Comparison of ENCODE assay signal across 33 cellular contexts in the genomic region with DNA sequence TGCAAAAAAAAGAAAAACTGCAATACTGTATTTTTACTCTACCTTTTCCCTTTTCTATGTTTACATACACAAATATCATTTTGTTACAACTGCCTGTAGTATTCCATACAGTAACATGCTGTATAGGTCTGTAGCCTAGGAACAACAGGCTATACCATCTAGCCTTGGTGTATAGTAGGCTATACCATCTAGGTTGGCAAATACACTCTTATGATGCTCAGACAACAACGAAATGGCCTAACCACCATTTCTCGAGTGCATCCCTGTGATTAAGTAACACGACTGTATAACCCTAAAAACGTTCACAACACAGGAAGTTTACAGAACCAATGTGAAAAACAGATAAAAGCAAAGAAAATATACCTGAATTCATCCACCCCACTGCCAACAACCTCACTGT.
"Had no signal": no experiment of that assay in that cellular context is flagged by ENCODE, and none has a peak within 500 bp of the region (broad histone marks: within the 10 kb centered on the region; RNA-seq: fewer than 3 reads in every experiment).

No MANE protein-coding gene starts in this region.

- H3K27me3 ChIP-seq: adrenal gland, body of pancreas, esophagus squamous epithelium, gastroesophageal sphincter had no signal

- H3K4me3 ChIP-seq: adrenal gland, body of pancreas, esophagus squamous epithelium, gastroesophageal sphincter had no signal

- DNase-seq: activated CD4-positive, alpha-beta memory T cell treated with anti-CD3 and anti-CD28 coated beads for 36 hours; activated CD4-positive, alpha-beta T cell treated with anti-CD3 and anti-CD28 coated beads for 36 hours; activated CD4-positive, alpha-beta T cell treated with anti-CD3 and anti-CD28 coated beads, Interleukin-2, amount 10 ng/mL, durations not matched to agents 24 days and 14 days; activated CD4-positive, CD25-positive, alpha-beta regulatory T cell; activated CD4-positive, CD25-positive, alpha-beta regulatory T cell treated with anti-CD3 and anti-CD28 coated beads, Interleukin-2, amount 50 U/mL, for 72 hours; activated CD8-positive, alpha-beta memory T cell treated with anti-CD3 and anti-CD28 coated beads, Interleukin-2, amount 10 ng/mL, durations not matched to agents 7 days and 5 days; activated CD8-positive, alpha-beta memory T cell treated with anti-CD3 and anti-CD28 coated beads, Interleukin-2, amount 50 U/mL, for 4 hours; activated CD8-positive, alpha-beta T cell treated with anti-CD3 and anti-CD28 coated beads, Interleukin-2, amount 10 ng/mL, durations not matched to agents 7 days and 5 days; activated effector memory CD4-positive, alpha-beta T cell treated with anti-CD3 and anti-CD28 coated beads, Interleukin-2, amount 50 U/mL, for 16 hours; activated naive CD4-positive, alpha-beta T cell treated with anti-CD3 and anti-CD28 coated beads for 36 hours; activated naive CD8-positive, alpha-beta T cell treated with anti-CD3 and anti-CD28 coated beads for 36 hours; activated naive CD8-positive, alpha-beta T cell treated with anti-CD3 and anti-CD28 coated beads, Interleukin-2, amount 50 U/mL, for 24 hours; activated T-cell treated with anti-CD3 and anti-CD28 coated beads, Interleukin-2, amount 50 U/mL, for 1 hour; activated T-cell treated with anti-CD3 and anti-CD28 coated beads, Interleukin-2, amount 50 U/mL, for 48 hours; adrenal gland; amygdala; aorta; body of pancreas; cortex of kidney; dermis blood vessel endothelial cell; effector CD4-positive, alpha-beta T cell; effector memory CD8-positive, alpha-beta T cell; esophagus squamous epithelium; foreskin melanocyte; T-helper 2 cell had no signal

- H3K27ac ChIP-seq: adrenal gland, body of pancreas, epithelial cell of prostate, esophagus squamous epithelium, gastroesophageal sphincter had no signal

- FAIRE-seq: colon, endometrium, endothelial cell of umbilical vein had no signal

- H3K4me3 Mint-ChIP-seq: activated CD4-positive, alpha-beta memory T cell treated with anti-CD3 and anti-CD28 coated beads for 36 hours; activated CD4-positive, alpha-beta T cell treated with anti-CD3 and anti-CD28 coated beads for 36 hours; activated CD4-positive, alpha-beta T cell treated with anti-CD3 and anti-CD28 coated beads, Interleukin-2, amount 10 ng/mL, durations not matched to agents 24 days and 14 days; activated CD8-positive, alpha-beta memory T cell treated with anti-CD3 and anti-CD28 coated beads, Interleukin-2, amount 10 ng/mL, durations not matched to agents 7 days and 5 days; activated CD8-positive, alpha-beta T cell treated with anti-CD3 and anti-CD28 coated beads, Interleukin-2, amount 10 ng/mL, durations not matched to agents 7 days and 5 days; activated naive CD4-positive, alpha-beta T cell treated with anti-CD3 and anti-CD28 coated beads for 36 hours; activated naive CD4-positive, alpha-beta T cell treated with anti-CD3 and anti-CD28 coated beads, Interleukin-2, amount 50 U/mL, for 24 hours; activated naive CD8-positive, alpha-beta T cell treated with anti-CD3 and anti-CD28 coated beads for 36 hours; activated naive CD8-positive, alpha-beta T cell treated with anti-CD3 and anti-CD28 coated beads, Interleukin-2, amount 50 U/mL, for 24 hours; activated T-helper 1 cell treated with anti-CD3 and anti-CD28 coated beads, Interleukin-12 subunit alpha, Interleukin-12 subunit beta, Interleukin-2, Interleukin-4 antibody, amounts not matched to agents 30 ng/mL and 10 ng/mL and 1 ng/mL, durations not matched to agents 14 hours and 24 hours and 36 hours; effector memory CD8-positive, alpha-beta T cell had no signal

- H3K4me1 ChIP-seq: body of pancreas, esophagus squamous epithelium, gastroesophageal sphincter had no signal

- H3K9me3 Mint-ChIP-seq: activated CD4-positive, alpha-beta memory T cell treated with anti-CD3 and anti-CD28 coated beads for 36 hours; activated CD4-positive, alpha-beta T cell treated with anti-CD3 and anti-CD28 coated beads, Interleukin-2, amount 10 ng/mL, durations not matched to agents 24 days and 14 days; activated naive CD4-positive, alpha-beta T cell treated with anti-CD3 and anti-CD28 coated beads for 36 hours; activated naive CD8-positive, alpha-beta T cell treated with anti-CD3 and anti-CD28 coated beads for 36 hours; activated naive CD8-positive, alpha-beta T cell treated with anti-CD3 and anti-CD28 coated beads, Interleukin-2, amount 50 U/mL, for 24 hours; activated T-helper 1 cell treated with anti-CD3 and anti-CD28 coated beads, Interleukin-12 subunit alpha, Interleukin-12 subunit beta, Interleukin-2, Interleukin-4 antibody, amounts not matched to agents 30 ng/mL and 10 ng/mL and 1 ng/mL, durations not matched to agents 14 hours and 24 hours and 36 hours; activated T-helper 2 cell treated with anti-CD3 and anti-CD28 coated beads, Interferon-gamma antibody, Interleukin-2, Interleukin-4, amounts not matched to agents 10 μg/mL and 5 μg/mL and 100 μg/mL, durations not matched to agents 14 hours and 24 hours and 36 hours; effector memory CD8-positive, alpha-beta T cell had no signal

- H3K27ac Mint-ChIP-seq: activated CD4-positive, alpha-beta memory T cell treated with anti-CD3 and anti-CD28 coated beads for 36 hours; activated CD4-positive, alpha-beta T cell treated with anti-CD3 and anti-CD28 coated beads for 36 hours; activated CD4-positive, alpha-beta T cell treated with anti-CD3 and anti-CD28 coated beads, Interleukin-2, amount 10 ng/mL, durations not matched to agents 24 days and 14 days; activated CD8-positive, alpha-beta memory T cell treated with anti-CD3 and anti-CD28 coated beads, Interleukin-2, amount 10 ng/mL, durations not matched to agents 7 days and 5 days; activated CD8-positive, alpha-beta T cell treated with anti-CD3 and anti-CD28 coated beads, Interleukin-2, amount 10 ng/mL, durations not matched to agents 7 days and 5 days; activated naive CD4-positive, alpha-beta T cell treated with anti-CD3 and anti-CD28 coated beads for 36 hours; activated naive CD8-positive, alpha-beta T cell treated with anti-CD3 and anti-CD28 coated beads for 36 hours; activated naive CD8-positive, alpha-beta T cell treated with anti-CD3 and anti-CD28 coated beads, Interleukin-2, amount 50 U/mL, for 24 hours; activated T-helper 1 cell treated with anti-CD3 and anti-CD28 coated beads, Interleukin-12 subunit alpha, Interleukin-12 subunit beta, Interleukin-2, Interleukin-4 antibody, amounts not matched to agents 30 ng/mL and 10 ng/mL and 1 ng/mL, durations not matched to agents 14 hours and 24 hours and 36 hours; activated T-helper 2 cell treated with anti-CD3 and anti-CD28 coated beads, Interferon-gamma antibody, Interleukin-2, Interleukin-4, amounts not matched to agents 10 μg/mL and 5 μg/mL and 100 μg/mL, durations not matched to agents 14 hours and 24 hours and 36 hours had no signal

- ATAC-seq: activated CD4-positive, alpha-beta T cell treated with anti-CD3 and anti-CD28 coated beads for 36 hours; activated CD8-positive, alpha-beta memory T cell treated with anti-CD3 and anti-CD28 coated beads, Interleukin-2, amount 10 ng/mL, durations not matched to agents 7 days and 5 days; activated CD8-positive, alpha-beta T cell treated with anti-CD3 and anti-CD28 coated beads, Interleukin-2, amount 10 ng/mL, durations not matched to agents 7 days and 5 days; activated naive CD8-positive, alpha-beta T cell treated with anti-CD3 and anti-CD28 coated beads, Interleukin-2, amount 50 U/mL, for 24 hours; body of pancreas; effector memory CD8-positive, alpha-beta T cell; gastroesophageal sphincter had no signal

- H3K9me3 ChIP-seq: adrenal gland, body of pancreas, esophagus squamous epithelium, gastroesophageal sphincter had no signal

- H3K27me3 Mint-ChIP-seq: activated CD4-positive, alpha-beta memory T cell treated with anti-CD3 and anti-CD28 coated beads for 36 hours; activated CD4-positive, alpha-beta T cell treated with anti-CD3 and anti-CD28 coated beads for 36 hours; activated CD4-positive, alpha-beta T cell treated with anti-CD3 and anti-CD28 coated beads, Interleukin-2, amount 10 ng/mL, durations not matched to agents 24 days and 14 days; activated CD8-positive, alpha-beta memory T cell treated with anti-CD3 and anti-CD28 coated beads, Interleukin-2, amount 10 ng/mL, durations not matched to agents 7 days and 5 days; activated naive CD4-positive, alpha-beta T cell treated with anti-CD3 and anti-CD28 coated beads, Interleukin-2, amount 50 U/mL, for 24 hours; activated naive CD8-positive, alpha-beta T cell treated with anti-CD3 and anti-CD28 coated beads for 36 hours; activated naive CD8-positive, alpha-beta T cell treated with anti-CD3 and anti-CD28 coated beads, Interleukin-2, amount 50 U/mL, for 24 hours; effector memory CD8-positive, alpha-beta T cell had no signal
